Comparison of ENCODE assay signal across 34 cellular contexts in genomic region chr14:84686550-84686949, GRCh38.
"Had no signal": no experiment of that assay in that cellular context is flagged by ENCODE, and none has a peak within 500 bp of the region (broad histone marks: within the 10 kb centered on the region; RNA-seq: fewer than 3 reads in every experiment).

No MANE protein-coding gene starts in this region.

- H3K36me3 ChIP-seq: cardiac muscle cell, esophagus muscularis mucosa, gastroesophageal sphincter, heart right ventricle had no signal

- H3K9me3 Mint-ChIP-seq: endodermal cell had no signal

- H3K36me3 Mint-ChIP-seq: activated CD4-positive, alpha-beta memory T cell treated with anti-CD3 and anti-CD28 coated beads for 36 hours; activated naive CD8-positive, alpha-beta T cell had no signal

- H3K4me3 Mint-ChIP-seq: activated CD4-positive, alpha-beta memory T cell treated with anti-CD3 and anti-CD28 coated beads for 36 hours; activated CD4-positive, alpha-beta T cell treated with anti-CD3 and anti-CD28 coated beads for 36 hours; activated CD4-positive, alpha-beta T cell treated with anti-CD3 and anti-CD28 coated beads, Interleukin-2, amount 10 ng/mL, durations not matched to agents 24 days and 14 days; activated naive CD8-positive, alpha-beta T cell; activated T-cell treated with anti-CD3 and anti-CD28 coated beads, Interleukin-2, amount 50 U/mL, for 24 hours; activated T-cell treated with anti-CD3 and anti-CD28 coated beads, Interleukin-2, amount 50 U/mL, for 72 hours; dendritic cell treated with granulocyte-macrophage colony-stimulating factor and Interleukin-4, amounts not matched to agents 40 ng/mL and 50 ng/mL, for 4 days; endodermal cell; T-helper 17 cell; T-helper 2 cell treated with Interferon-gamma antibody and Interleukin-4, amounts not matched to agents 5 μg/mL and 100 μg/mL, for 36 hours had no signal

- H3K4me3 ChIP-seq: body of pancreas, cardiac muscle cell, coronary artery, dorsolateral prefrontal cortex, esophagus muscularis mucosa, gastroesophageal sphincter, heart right ventricle had no signal

- H3K27me3 Mint-ChIP-seq: activated CD4-positive, alpha-beta memory T cell treated with anti-CD3 and anti-CD28 coated beads for 36 hours; activated CD4-positive, alpha-beta T cell treated with anti-CD3 and anti-CD28 coated beads for 36 hours; activated CD4-positive, alpha-beta T cell treated with anti-CD3 and anti-CD28 coated beads, Interleukin-2, amount 10 ng/mL, durations not matched to agents 24 days and 14 days; activated naive CD8-positive, alpha-beta T cell; activated T-cell treated with anti-CD3 and anti-CD28 coated beads, Interleukin-2, amount 50 U/mL, for 24 hours; dendritic cell treated with granulocyte-macrophage colony-stimulating factor and Interleukin-4, amounts not matched to agents 40 ng/mL and 50 ng/mL, for 4 days; T-helper 17 cell had no signal

- DNase-seq: activated CD4-positive, alpha-beta memory T cell treated with anti-CD3 and anti-CD28 coated beads for 36 hours; activated CD4-positive, alpha-beta T cell treated with anti-CD3 and anti-CD28 coated beads for 36 hours; activated CD4-positive, alpha-beta T cell treated with anti-CD3 and anti-CD28 coated beads, Interleukin-2, amount 10 ng/mL, durations not matched to agents 24 days and 14 days; activated CD4-positive, CD25-positive, alpha-beta regulatory T cell; activated CD4-positive, CD25-positive, alpha-beta regulatory T cell treated with anti-CD3 and anti-CD28 coated beads, Interleukin-2, amount 50 U/mL, for 72 hours; activated CD8-positive, alpha-beta memory T cell treated with anti-CD3 and anti-CD28 coated beads, Interleukin-2, amount 50 U/mL, for 48 hours; activated effector memory CD4-positive, alpha-beta T cell treated with Interleukin-2 at 50 U/mL for 16 hours; activated gamma-delta T cell treated with Interleukin-2 at 50 U/mL for 16 hours; activated naive CD4-positive, alpha-beta T cell treated with anti-CD3 and anti-CD28 coated beads, Interleukin-2, amount 50 U/mL, for 16 hours; activated naive CD4-positive, alpha-beta T cell treated with Interleukin-2 at 50 U/mL for 16 hours; activated T-cell treated with anti-CD3 and anti-CD28 coated beads for 4 hours; activated T-cell treated with anti-CD3 and anti-CD28 coated beads, Interleukin-2, amount 50 U/mL, for 24 hours; activated T-cell treated with anti-CD3 and anti-CD28 coated beads, Interleukin-2, amount 50 U/mL, for 72 hours; amygdala; aorta; body of pancreas; central memory CD4-positive, alpha-beta T cell; cerebellar nuclear complex; dorsolateral prefrontal cortex; effector memory CD4-positive, alpha-beta T cell; endodermal cell; erythroblast; foreskin melanocyte; heart right ventricle; T-helper 1 cell; T-helper 17 cell; T1000 had no signal

- ATAC-seq: activated CD4-positive, alpha-beta T cell treated with anti-CD3 and anti-CD28 coated beads for 36 hours; activated T-cell treated with anti-CD3 and anti-CD28 coated beads, Interleukin-2, amount 50 U/mL, for 72 hours; body of pancreas; gastroesophageal sphincter; heart right ventricle; T-helper 17 cell had no signal

- H3K27me3 ChIP-seq: body of pancreas, cardiac muscle cell, dorsolateral prefrontal cortex, esophagus muscularis mucosa, gastroesophageal sphincter, heart right ventricle had no signal

- H3K27ac Mint-ChIP-seq: activated CD4-positive, alpha-beta memory T cell treated with anti-CD3 and anti-CD28 coated beads for 36 hours; activated CD4-positive, alpha-beta T cell treated with anti-CD3 and anti-CD28 coated beads for 36 hours; activated CD4-positive, alpha-beta T cell treated with anti-CD3 and anti-CD28 coated beads, Interleukin-2, amount 10 ng/mL, durations not matched to agents 24 days and 14 days; activated naive CD8-positive, alpha-beta T cell; activated T-cell treated with anti-CD3 and anti-CD28 coated beads, Interleukin-2, amount 50 U/mL, for 24 hours; activated T-cell treated with anti-CD3 and anti-CD28 coated beads, Interleukin-2, amount 50 U/mL, for 72 hours; dendritic cell treated with granulocyte-macrophage colony-stimulating factor and Interleukin-4, amounts not matched to agents 40 ng/mL and 50 ng/mL, for 4 days; endodermal cell; T-helper 17 cell; T-helper 2 cell treated with Interferon-gamma antibody and Interleukin-4, amounts not matched to agents 5 μg/mL and 100 μg/mL, for 36 hours had no signal

- H3K4me1 Mint-ChIP-seq: activated CD4-positive, alpha-beta T cell treated with anti-CD3 and anti-CD28 coated beads for 36 hours; activated CD4-positive, alpha-beta T cell treated with anti-CD3 and anti-CD28 coated beads, Interleukin-2, amount 10 ng/mL, durations not matched to agents 24 days and 14 days; endodermal cell; T-helper 17 cell had no signal
